ENCODE assay signal across 8 cellular contexts in the genomic region with DNA sequence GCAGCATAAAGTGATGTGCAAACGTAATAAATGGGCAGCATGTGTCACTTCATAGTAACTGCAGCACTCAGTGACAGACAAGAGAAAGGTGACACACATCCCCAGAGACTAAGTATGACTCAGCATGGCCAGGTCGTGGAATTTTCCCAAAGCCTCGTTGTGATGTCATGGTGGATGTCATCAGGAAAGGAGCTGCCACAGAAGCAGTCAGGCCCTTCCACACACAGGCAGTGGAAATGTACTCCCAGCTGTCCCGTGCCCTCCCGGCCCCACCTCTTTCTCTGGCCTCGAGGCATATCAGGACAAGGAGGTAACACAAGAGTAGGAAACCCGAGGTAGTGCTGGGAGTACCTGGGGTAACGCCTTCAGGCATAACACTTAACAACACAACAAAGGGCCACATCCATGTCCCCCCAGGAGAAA. TPM values are rescaled to one million over a fixed set of nuclear protein-coding genes. Genes with fewer than 3 reads are reported as not detected.
DNase-seq lines count a peak whose midpoint lies in the region; ATAC-seq and TF ChIP-seq lines count a peak whose summit lies in the region.

No MANE protein-coding gene starts in this region.

- peaks cover 4% of the 10 kb centered on the region for H3K4me1 Mint-ChIP-seq in activated CD4-positive, alpha-beta memory T cell treated with anti-CD3 and anti-CD28 coated beads for 36 hours (ENCODE audit: low read depth)
- no peaks in the 10 kb centered on the region for H3K4me1 Mint-ChIP-seq in activated CD4-positive, alpha-beta memory T cell treated with anti-CD3 and anti-CD28 coated beads, Interleukin-2, amount 10 ng/mL, durations not matched to agents 7 days and 5 days

- H3K36me3 ChIP-seq in SJCRH30: no peaks in the 10 kb centered on the region

- no peaks in the 10 kb centered on the region for H3K9me3 Mint-ChIP-seq in activated CD4-positive, alpha-beta memory T cell treated with anti-CD3 and anti-CD28 coated beads for 36 hours
- H3K9me3 Mint-ChIP-seq in activated CD4-positive, alpha-beta memory T cell treated with anti-CD3 and anti-CD28 coated beads, Interleukin-2, amount 10 ng/mL, durations not matched to agents 7 days and 5 days: no peaks in the 10 kb centered on the region

- peak overlapping the region; percentile 33 for H3K27ac ChIP-seq in SJCRH30

- no peaks in the 10 kb centered on the region for H3K27me3 Mint-ChIP-seq in activated CD4-positive, alpha-beta memory T cell treated with anti-CD3 and anti-CD28 coated beads for 36 hours
- H3K27me3 Mint-ChIP-seq in activated CD4-positive, alpha-beta memory T cell treated with anti-CD3 and anti-CD28 coated beads, Interleukin-2, amount 10 ng/mL, durations not matched to agents 7 days and 5 days: no peaks in the 10 kb centered on the region

- DNase-seq in activated CD4-positive, alpha-beta memory T cell treated with anti-CD3 and anti-CD28 coated beads for 36 hours: peak; percentile 74
- no peak for DNase-seq in activated CD4-positive, alpha-beta memory T cell treated with anti-CD3 and anti-CD28 coated beads, Interleukin-2, amount 10 ng/mL, durations not matched to agents 7 days and 5 days
- peak; percentile 78 to 82 for DNase-seq in SJCRH30
- DNase-seq in fibroblast of villous mesenchyme (ENCODE audit: low read depth): peak; percentile 94
- DNase-seq in stimulated activated CD4-positive, alpha-beta T cell treated with anti-CD3 and anti-CD28 coated beads, Interleukin-12 subunit alpha, Interleukin-12 subunit beta, amount 100 ng/mL, for 48 hours (ENCODE audit: low read depth in 2 of 3, low spot score in 1 of 3): peak in 2 of 3 donors; percentile 11 to 30

- no peak for TF ChIP-seq CTCF in fibroblast of villous mesenchyme (IDR thresholded peaks at IDR 0.05; ENCODE audit: insufficient read depth, low read depth, low read length)

- no peaks in the 10 kb centered on the region for H3K9me3 ChIP-seq in SJCRH30 (replicated peaks)

- POLR2A ChIA-PET in activated CD4-positive, alpha-beta memory T cell treated with anti-CD3 and anti-CD28 coated beads for 36 hours (lab: Charles Lee): no interaction called here
- POLR2A ChIA-PET in activated CD4-positive, alpha-beta memory T cell treated with anti-CD3 and anti-CD28 coated beads, Interleukin-2, amount 10 ng/mL, durations not matched to agents 7 days and 5 days (lab: Charles Lee): interaction anchor here (0.6 kb wide), 1 partner anchor 9 kb away, joined by 3 read pairs; no protein-coding TSS in a partner anchor

- H3K4me1 ChIP-seq in SJCRH30: peaks cover 36% of the 10 kb centered on the region

- CTCF ChIA-PET in activated CD4-positive, alpha-beta memory T cell treated with anti-CD3 and anti-CD28 coated beads for 36 hours (lab: Charles Lee): no interaction called here
- CTCF ChIA-PET in activated CD4-positive, alpha-beta memory T cell treated with anti-CD3 and anti-CD28 coated beads, Interleukin-2, amount 10 ng/mL, durations not matched to agents 7 days and 5 days (lab: Charles Lee): no interaction called here

- no peak overlapping the region for H3K4me3 Mint-ChIP-seq in activated CD4-positive, alpha-beta memory T cell treated with anti-CD3 and anti-CD28 coated beads for 36 hours
- no peak overlapping the region for H3K4me3 Mint-ChIP-seq in activated CD4-positive, alpha-beta memory T cell treated with anti-CD3 and anti-CD28 coated beads, Interleukin-2, amount 10 ng/mL, durations not matched to agents 7 days and 5 days

- H3K27ac Mint-ChIP-seq in activated CD4-positive, alpha-beta memory T cell treated with anti-CD3 and anti-CD28 coated beads for 36 hours: no peak overlapping the region
- H3K27ac Mint-ChIP-seq in activated CD4-positive, alpha-beta memory T cell treated with anti-CD3 and anti-CD28 coated beads, Interleukin-2, amount 10 ng/mL, durations not matched to agents 7 days and 5 days: no peak overlapping the region

- H3K4me3 ChIP-seq in SJCRH30 (no peak overlapping the region), fibroblast of villous mesenchyme (ENCODE audit: low read depth, low read length) (no peak overlapping the region)

- H3K36me3 Mint-ChIP-seq in activated CD4-positive, alpha-beta memory T cell treated with anti-CD3 and anti-CD28 coated beads for 36 hours: no peaks in the 10 kb centered on the region
- no peaks in the 10 kb centered on the region for H3K36me3 Mint-ChIP-seq in activated CD4-positive, alpha-beta memory T cell treated with anti-CD3 and anti-CD28 coated beads, Interleukin-2, amount 10 ng/mL, durations not matched to agents 7 days and 5 days (ENCODE audit: low read depth)

- intact Hi-C loops in activated CD4-positive, alpha-beta memory T cell treated with anti-CD3 and anti-CD28 coated beads for 36 hours (cut with micrococcal nuclease): loop anchor here (10.0 kb wide), 1 partner anchor 405 kb away; the partner anchor contains the start of gene POLD4

- H3K27me3 ChIP-seq in SJCRH30: no peaks in the 10 kb centered on the region

- ATAC-seq in HG02678 (IDR thresholded peaks at IDR 0.05; ENCODE audit: unreplicated experiment): no peak
- no peak for ATAC-seq in GM18511 (IDR thresholded peaks at IDR 0.05; ENCODE audit: unreplicated experiment)
- no peak for ATAC-seq in HG03469 (IDR thresholded peaks at IDR 0.05; ENCODE audit: unreplicated experiment)

RNA-seq across cellular contexts. Expression of gene PC, which starts 8.1 kb away (rescaled TPM):
- total RNA-seq in activated CD4-positive, alpha-beta memory T cell treated with anti-CD3 and anti-CD28 coated beads for 36 hours: 10 to 100 TPM; 13.1 to 15.3 TPM
- 1 to 10 TPM; 5.1 to 7.4 TPM for total RNA-seq in activated CD4-positive, alpha-beta memory T cell treated with anti-CD3 and anti-CD28 coated beads, Interleukin-2, amount 10 ng/mL, durations not matched to agents 7 days and 5 days
- 19.9 and 22.9 TPM in 2 replicates for total RNA-seq in SJCRH30 (2014; rRNA removed; shearing (Covaris generic))
- 11.7 and 12.6 TPM in 2 replicates for total RNA-seq in fibroblast of villous mesenchyme

RNA-seq across cellular contexts. Expression of gene C11orf86, which starts 25.0 kb away (rescaled TPM):
- not detected for total RNA-seq in activated CD4-positive, alpha-beta memory T cell treated with anti-CD3 and anti-CD28 coated beads for 36 hours
- total RNA-seq in activated CD4-positive, alpha-beta memory T cell treated with anti-CD3 and anti-CD28 coated beads, Interleukin-2, amount 10 ng/mL, durations not matched to agents 7 days and 5 days: not detected
- not detected in 2 replicates for total RNA-seq in SJCRH30 (2014; rRNA removed; shearing (Covaris generic))
- not detected in 2 replicates for total RNA-seq in fibroblast of villous mesenchyme
